1 cellular context compared by ENCODE assay signal in the genomic region with DNA sequence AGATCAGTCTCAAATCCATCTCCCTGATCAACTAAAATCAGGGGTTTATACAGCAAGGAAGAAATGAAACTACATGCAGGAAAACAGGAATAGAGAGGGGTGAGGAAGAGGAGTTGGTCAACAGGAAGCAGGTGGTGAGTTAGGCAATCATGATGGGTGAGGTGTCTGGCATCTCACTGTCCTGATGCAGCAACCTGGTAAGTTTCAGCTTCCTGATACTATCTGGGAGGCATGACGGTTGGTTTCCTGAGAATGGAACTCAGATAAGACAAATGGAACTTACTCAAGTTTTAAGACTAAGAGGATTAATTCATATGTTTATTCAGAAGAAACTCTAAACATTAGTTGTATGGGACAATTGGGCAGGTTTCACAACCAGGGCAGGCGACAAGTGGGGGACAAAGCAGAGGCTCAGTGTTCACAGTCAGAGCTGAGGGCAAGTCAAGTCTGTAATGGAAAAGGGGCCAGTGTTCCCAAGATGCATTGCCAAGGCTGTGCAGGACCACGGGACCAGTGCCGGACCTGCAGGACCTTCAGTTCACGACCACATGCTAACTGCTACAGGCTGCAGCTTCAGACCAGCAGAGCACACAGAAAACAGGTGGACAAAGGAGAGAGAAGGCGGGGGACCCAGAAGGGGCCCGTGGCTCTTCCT.
TF ChIP-seq lines count a peak whose summit lies in the region.

No MANE protein-coding gene starts in this region.

TF ChIP-seq in HepG2, 621 proteins besides CTCF, POLR2A, EP300 and RAD21 (continued from another document and continues in another):
- TF ChIP-seq, protein P1, sequence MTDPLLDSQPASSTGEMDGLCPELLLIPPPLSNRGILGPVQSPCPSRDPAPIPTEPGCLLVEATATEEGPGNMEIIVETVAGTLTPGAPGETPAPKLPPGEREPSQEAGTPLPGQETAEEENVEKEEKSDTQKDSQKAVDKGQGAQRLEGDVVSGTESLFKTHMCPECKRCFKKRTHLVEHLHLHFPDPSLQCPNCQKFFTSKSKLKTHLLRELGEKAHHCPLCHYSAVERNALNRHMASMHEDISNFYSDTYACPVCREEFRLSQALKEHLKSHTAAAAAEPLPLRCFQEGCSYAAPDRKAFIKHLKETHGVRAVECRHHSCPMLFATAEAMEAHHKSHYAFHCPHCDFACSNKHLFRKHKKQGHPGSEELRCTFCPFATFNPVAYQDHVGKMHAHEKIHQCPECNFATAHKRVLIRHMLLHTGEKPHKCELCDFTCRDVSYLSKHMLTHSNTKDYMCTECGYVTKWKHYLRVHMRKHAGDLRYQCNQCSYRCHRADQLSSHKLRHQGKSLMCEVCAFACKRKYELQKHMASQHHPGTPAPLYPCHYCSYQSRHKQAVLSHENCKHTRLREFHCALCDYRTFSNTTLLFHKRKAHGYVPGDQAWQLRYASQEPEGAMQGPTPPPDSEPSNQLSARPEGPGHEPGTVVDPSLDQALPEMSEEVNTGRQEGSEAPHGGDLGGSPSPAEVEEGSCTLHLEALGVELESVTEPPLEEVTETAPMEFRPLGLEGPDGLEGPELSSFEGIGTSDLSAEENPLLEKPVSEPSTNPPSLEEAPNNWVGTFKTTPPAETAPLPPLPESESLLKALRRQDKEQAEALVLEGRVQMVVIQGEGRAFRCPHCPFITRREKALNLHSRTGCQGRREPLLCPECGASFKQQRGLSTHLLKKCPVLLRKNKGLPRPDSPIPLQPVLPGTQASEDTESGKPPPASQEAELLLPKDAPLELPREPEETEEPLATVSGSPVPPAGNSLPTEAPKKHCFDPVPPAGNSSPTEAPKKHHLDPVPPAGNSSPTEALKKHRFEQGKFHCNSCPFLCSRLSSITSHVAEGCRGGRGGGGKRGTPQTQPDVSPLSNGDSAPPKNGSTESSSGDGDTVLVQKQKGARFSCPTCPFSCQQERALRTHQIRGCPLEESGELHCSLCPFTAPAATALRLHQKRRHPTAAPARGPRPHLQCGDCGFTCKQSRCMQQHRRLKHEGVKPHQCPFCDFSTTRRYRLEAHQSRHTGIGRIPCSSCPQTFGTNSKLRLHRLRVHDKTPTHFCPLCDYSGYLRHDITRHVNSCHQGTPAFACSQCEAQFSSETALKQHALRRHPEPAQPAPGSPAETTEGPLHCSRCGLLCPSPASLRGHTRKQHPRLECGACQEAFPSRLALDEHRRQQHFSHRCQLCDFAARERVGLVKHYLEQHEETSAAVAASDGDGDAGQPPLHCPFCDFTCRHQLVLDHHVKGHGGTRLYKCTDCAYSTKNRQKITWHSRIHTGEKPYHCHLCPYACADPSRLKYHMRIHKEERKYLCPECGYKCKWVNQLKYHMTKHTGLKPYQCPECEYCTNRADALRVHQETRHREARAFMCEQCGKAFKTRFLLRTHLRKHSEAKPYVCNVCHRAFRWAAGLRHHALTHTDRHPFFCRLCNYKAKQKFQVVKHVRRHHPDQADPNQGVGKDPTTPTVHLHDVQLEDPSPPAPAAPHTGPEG (CRISPR knock-in tag; IDR thresholded peaks at IDR 0.05) = no peak
- TF ChIP-seq, protein P2, sequence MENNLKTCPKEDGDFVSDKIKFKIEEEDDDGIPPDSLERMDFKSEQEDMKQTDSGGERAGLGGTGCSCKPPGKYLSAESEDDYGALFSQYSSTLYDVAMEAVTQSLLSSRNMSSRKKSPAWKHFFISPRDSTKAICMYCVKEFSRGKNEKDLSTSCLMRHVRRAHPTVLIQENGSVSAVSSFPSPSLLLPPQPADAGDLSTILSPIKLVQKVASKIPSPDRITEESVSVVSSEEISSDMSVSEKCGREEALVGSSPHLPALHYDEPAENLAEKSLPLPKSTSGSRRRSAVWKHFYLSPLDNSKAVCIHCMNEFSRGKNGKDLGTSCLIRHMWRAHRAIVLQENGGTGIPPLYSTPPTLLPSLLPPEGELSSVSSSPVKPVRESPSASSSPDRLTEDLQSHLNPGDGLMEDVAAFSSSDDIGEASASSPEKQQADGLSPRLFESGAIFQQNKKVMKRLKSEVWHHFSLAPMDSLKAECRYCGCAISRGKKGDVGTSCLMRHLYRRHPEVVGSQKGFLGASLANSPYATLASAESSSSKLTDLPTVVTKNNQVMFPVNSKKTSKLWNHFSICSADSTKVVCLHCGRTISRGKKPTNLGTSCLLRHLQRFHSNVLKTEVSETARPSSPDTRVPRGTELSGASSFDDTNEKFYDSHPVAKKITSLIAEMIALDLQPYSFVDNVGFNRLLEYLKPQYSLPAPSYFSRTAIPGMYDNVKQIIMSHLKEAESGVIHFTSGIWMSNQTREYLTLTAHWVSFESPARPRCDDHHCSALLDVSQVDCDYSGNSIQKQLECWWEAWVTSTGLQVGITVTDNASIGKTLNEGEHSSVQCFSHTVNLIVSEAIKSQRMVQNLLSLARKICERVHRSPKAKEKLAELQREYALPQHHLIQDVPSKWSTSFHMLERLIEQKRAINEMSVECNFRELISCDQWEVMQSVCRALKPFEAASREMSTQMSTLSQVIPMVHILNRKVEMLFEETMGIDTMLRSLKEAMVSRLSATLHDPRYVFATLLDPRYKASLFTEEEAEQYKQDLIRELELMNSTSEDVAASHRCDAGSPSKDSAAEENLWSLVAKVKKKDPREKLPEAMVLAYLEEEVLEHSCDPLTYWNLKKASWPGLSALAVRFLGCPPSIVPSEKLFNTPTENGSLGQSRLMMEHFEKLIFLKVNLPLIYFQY (CRISPR knock-in tag; IDR thresholded peaks at IDR 0.05; ENCODE audit: borderline replicate concordance) = no peak
- TF ChIP-seq NCOR1 (IDR thresholded peaks at IDR 0.05; ENCODE audit: borderline replicate concordance, low read length) (no peak), ZSCAN30 (CRISPR knock-in tag; IDR thresholded peaks at IDR 0.05) (no peak), KDM4B (CRISPR knock-in tag; IDR thresholded peaks at IDR 0.05) (no peak), ZNF788 (CRISPR knock-in tag; IDR thresholded peaks at IDR 0.05; ENCODE audit: borderline replicate concordance) (no peak), TEAD3 (CRISPR knock-in tag; optimal IDR thresholded peaks at IDR 0.05; ENCODE audit: borderline replicate concordance) (no peak), PPARG (CRISPR knock-in tag; conservative IDR thresholded peaks at IDR 0.05) (no peak), ATM (IDR thresholded peaks at IDR 0.05; ENCODE audit: borderline replicate concordance) (no peak), TP53 (CRISPR knock-in tag; conservative IDR thresholded peaks at IDR 0.05) (no peak), TOPORS (CRISPR knock-in tag; IDR thresholded peaks at IDR 0.05) (no peak), NFKBIZ (CRISPR knock-in tag; IDR thresholded peaks at IDR 0.05) (no peak), ARNT (IDR thresholded peaks at IDR 0.05) (no peak), ZSCAN9 (CRISPR knock-in tag; IDR thresholded peaks at IDR 0.05; ENCODE audit: borderline replicate concordance) (no peak), CEBPB (IDR thresholded peaks at IDR 0.05; ENCODE audit: borderline replicate concordance, low read depth, low read length) (peak; percentile 86; the same call in 1 of the 2 replicates), ZNF782 (CRISPR knock-in tag; IDR thresholded peaks at IDR 0.05; ENCODE audit: borderline replicate concordance) (no peak), JDP2 (CRISPR knock-in tag; IDR thresholded peaks at IDR 0.05; ENCODE audit: borderline replicate concordance) (no peak), PCBP1 (IDR thresholded peaks at IDR 0.05; ENCODE audit: borderline replicate concordance, low read depth, low read length) (no peak)
- TF ChIP-seq, protein P3, sequence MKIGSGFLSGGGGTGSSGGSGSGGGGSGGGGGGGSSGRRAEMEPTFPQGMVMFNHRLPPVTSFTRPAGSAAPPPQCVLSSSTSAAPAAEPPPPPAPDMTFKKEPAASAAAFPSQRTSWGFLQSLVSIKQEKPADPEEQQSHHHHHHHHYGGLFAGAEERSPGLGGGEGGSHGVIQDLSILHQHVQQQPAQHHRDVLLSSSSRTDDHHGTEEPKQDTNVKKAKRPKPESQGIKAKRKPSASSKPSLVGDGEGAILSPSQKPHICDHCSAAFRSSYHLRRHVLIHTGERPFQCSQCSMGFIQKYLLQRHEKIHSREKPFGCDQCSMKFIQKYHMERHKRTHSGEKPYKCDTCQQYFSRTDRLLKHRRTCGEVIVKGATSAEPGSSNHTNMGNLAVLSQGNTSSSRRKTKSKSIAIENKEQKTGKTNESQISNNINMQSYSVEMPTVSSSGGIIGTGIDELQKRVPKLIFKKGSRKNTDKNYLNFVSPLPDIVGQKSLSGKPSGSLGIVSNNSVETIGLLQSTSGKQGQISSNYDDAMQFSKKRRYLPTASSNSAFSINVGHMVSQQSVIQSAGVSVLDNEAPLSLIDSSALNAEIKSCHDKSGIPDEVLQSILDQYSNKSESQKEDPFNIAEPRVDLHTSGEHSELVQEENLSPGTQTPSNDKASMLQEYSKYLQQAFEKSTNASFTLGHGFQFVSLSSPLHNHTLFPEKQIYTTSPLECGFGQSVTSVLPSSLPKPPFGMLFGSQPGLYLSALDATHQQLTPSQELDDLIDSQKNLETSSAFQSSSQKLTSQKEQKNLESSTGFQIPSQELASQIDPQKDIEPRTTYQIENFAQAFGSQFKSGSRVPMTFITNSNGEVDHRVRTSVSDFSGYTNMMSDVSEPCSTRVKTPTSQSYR (CRISPR knock-in tag; IDR thresholded peaks at IDR 0.05; ENCODE audit: borderline replicate concordance) = no peak
- TF ChIP-seq, protein P4, sequence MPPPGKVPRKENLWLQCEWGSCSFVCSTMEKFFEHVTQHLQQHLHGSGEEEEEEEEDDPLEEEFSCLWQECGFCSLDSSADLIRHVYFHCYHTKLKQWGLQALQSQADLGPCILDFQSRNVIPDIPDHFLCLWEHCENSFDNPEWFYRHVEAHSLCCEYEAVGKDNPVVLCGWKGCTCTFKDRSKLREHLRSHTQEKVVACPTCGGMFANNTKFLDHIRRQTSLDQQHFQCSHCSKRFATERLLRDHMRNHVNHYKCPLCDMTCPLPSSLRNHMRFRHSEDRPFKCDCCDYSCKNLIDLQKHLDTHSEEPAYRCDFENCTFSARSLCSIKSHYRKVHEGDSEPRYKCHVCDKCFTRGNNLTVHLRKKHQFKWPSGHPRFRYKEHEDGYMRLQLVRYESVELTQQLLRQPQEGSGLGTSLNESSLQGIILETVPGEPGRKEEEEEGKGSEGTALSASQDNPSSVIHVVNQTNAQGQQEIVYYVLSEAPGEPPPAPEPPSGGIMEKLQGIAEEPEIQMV (CRISPR knock-in tag; IDR thresholded peaks at IDR 0.05; ENCODE audit: low read depth) = no peak
- TF ChIP-seq, protein P5, sequence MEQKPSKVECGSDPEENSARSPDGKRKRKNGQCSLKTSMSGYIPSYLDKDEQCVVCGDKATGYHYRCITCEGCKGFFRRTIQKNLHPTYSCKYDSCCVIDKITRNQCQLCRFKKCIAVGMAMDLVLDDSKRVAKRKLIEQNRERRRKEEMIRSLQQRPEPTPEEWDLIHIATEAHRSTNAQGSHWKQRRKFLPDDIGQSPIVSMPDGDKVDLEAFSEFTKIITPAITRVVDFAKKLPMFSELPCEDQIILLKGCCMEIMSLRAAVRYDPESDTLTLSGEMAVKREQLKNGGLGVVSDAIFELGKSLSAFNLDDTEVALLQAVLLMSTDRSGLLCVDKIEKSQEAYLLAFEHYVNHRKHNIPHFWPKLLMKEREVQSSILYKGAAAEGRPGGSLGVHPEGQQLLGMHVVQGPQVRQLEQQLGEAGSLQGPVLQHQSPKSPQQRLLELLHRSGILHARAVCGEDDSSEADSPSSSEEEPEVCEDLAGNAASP (CRISPR knock-in tag; IDR thresholded peaks at IDR 0.05; ENCODE audit: borderline replicate concordance) = no peak
- TF ChIP-seq, protein P6, sequence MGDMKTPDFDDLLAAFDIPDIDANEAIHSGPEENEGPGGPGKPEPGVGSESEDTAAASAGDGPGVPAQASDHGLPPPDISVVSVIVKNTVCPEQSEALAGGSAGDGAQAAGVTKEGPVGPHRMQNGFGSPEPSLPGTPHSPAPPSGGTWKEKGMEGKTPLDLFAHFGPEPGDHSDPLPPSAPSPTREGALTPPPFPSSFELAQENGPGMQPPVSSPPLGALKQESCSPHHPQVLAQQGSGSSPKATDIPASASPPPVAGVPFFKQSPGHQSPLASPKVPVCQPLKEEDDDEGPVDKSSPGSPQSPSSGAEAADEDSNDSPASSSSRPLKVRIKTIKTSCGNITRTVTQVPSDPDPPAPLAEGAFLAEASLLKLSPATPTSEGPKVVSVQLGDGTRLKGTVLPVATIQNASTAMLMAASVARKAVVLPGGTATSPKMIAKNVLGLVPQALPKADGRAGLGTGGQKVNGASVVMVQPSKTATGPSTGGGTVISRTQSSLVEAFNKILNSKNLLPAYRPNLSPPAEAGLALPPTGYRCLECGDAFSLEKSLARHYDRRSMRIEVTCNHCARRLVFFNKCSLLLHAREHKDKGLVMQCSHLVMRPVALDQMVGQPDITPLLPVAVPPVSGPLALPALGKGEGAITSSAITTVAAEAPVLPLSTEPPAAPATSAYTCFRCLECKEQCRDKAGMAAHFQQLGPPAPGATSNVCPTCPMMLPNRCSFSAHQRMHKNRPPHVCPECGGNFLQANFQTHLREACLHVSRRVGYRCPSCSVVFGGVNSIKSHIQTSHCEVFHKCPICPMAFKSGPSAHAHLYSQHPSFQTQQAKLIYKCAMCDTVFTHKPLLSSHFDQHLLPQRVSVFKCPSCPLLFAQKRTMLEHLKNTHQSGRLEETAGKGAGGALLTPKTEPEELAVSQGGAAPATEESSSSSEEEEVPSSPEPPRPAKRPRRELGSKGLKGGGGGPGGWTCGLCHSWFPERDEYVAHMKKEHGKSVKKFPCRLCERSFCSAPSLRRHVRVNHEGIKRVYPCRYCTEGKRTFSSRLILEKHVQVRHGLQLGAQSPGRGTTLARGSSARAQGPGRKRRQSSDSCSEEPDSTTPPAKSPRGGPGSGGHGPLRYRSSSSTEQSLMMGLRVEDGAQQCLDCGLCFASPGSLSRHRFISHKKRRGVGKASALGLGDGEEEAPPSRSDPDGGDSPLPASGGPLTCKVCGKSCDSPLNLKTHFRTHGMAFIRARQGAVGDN (CRISPR knock-in tag; IDR thresholded peaks at IDR 0.05) = peak; percentile 57
- TF ChIP-seq, protein P7, sequence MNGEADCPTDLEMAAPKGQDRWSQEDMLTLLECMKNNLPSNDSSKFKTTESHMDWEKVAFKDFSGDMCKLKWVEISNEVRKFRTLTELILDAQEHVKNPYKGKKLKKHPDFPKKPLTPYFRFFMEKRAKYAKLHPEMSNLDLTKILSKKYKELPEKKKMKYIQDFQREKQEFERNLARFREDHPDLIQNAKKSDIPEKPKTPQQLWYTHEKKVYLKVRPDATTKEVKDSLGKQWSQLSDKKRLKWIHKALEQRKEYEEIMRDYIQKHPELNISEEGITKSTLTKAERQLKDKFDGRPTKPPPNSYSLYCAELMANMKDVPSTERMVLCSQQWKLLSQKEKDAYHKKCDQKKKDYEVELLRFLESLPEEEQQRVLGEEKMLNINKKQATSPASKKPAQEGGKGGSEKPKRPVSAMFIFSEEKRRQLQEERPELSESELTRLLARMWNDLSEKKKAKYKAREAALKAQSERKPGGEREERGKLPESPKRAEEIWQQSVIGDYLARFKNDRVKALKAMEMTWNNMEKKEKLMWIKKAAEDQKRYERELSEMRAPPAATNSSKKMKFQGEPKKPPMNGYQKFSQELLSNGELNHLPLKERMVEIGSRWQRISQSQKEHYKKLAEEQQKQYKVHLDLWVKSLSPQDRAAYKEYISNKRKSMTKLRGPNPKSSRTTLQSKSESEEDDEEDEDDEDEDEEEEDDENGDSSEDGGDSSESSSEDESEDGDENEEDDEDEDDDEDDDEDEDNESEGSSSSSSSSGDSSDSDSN (CRISPR knock-in tag; IDR thresholded peaks at IDR 0.05) = no peak
